1 cellular context compared by ENCODE assay signal in the genomic region with DNA sequence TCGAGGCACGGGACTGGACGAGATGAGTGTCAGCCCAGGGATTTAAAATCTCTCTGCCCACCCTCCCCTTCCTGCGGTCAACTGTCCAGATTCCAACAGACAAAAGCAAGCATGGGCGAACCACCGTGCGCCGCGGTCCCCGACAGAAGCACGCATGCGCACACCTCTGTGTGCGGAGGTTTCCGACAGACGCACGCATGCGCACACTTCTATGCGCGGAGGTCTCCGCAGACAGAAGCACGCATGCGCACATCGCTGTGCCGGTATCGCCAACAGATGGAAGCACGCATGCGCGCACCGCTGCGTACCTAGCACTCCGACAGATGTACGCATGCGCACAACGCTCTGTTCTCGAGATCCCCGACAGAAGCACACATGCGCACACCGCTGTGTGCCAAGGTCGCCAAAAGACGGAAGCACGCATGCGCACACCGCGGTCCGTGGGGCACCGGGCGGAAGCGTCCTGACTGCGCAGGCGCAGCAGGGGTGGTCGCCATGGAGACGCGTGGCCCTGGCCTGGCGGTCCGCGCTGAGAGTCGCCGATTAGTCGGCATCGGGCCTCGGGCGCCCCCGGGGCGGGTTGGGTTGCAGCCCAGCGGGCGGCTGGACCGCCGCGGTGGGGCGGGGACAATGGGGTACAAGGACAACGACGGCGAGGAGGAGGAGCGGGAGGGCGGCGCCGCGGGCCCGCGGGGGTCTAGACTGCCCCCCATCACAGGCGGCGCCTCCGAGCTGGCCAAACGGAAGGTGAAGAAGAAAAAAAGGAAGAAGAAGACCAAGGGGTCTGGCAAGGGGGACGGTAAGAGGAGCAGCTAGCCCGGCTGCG.
A peak's percentile ranks its signal among the peaks of the same experiment; 100 is the strongest.
TF ChIP-seq lines count a peak whose summit lies in the region.

No MANE protein-coding gene starts in this region.

TF ChIP-seq in K562, 482 proteins besides CTCF, POLR2A, EP300 and RAD21 (continued from another document and continues in another):
- TF ChIP-seq, protein P1, sequence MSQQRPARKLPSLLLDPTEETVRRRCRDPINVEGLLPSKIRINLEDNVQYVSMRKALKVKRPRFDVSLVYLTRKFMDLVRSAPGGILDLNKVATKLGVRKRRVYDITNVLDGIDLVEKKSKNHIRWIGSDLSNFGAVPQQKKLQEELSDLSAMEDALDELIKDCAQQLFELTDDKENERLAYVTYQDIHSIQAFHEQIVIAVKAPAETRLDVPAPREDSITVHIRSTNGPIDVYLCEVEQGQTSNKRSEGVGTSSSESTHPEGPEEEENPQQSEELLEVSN (IDR thresholded peaks at IDR 0.05; ENCODE audit: borderline replicate concordance in 1 of 2, extremely low read depth in 1 of 2, insufficient read depth in 1 of 2, insufficient read length in 1 of 2, low read depth in 1 of 2, low read length in 1 of 2, poor library complexity in 1 of 2, severe bottlenecking in 1 of 2): peak in 1 of 2 experiments; percentile 29
- no peak for TF ChIP-seq RBM25 (IDR thresholded peaks at IDR 0.05; ENCODE audit: low read depth, low read length, severe bottlenecking)
- TF ChIP-seq TCF7 (IDR thresholded peaks at IDR 0.05; ENCODE audit: borderline replicate concordance): no peak
- TF ChIP-seq NCOA2 (IDR thresholded peaks at IDR 0.05; ENCODE audit: partially characterized antibody in 2 of 2): no peak
- no peak for TF ChIP-seq HLTF (IDR thresholded peaks at IDR 0.05)
- TF ChIP-seq, protein P2, sequence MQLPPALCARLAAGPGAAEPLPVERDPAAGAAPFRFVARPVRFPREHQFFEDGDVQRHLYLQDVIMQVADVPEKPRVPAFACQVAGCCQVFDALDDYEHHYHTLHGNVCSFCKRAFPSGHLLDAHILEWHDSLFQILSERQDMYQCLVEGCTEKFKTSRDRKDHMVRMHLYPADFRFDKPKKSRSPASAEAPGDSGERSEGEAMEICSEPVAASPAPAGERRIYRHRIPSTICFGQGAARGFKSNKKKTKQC (CRISPR knock-in tag; IDR thresholded peaks at IDR 0.05): no peak
- TF ChIP-seq KLF6 (CRISPR knock-in tag; IDR thresholded peaks at IDR 0.05; ENCODE audit: borderline replicate concordance): no peak
- peak; percentile 59; the same call in 1 of the 2 replicates for TF ChIP-seq ATF7 (IDR thresholded peaks at IDR 0.05)
- TF ChIP-seq, protein P3, sequence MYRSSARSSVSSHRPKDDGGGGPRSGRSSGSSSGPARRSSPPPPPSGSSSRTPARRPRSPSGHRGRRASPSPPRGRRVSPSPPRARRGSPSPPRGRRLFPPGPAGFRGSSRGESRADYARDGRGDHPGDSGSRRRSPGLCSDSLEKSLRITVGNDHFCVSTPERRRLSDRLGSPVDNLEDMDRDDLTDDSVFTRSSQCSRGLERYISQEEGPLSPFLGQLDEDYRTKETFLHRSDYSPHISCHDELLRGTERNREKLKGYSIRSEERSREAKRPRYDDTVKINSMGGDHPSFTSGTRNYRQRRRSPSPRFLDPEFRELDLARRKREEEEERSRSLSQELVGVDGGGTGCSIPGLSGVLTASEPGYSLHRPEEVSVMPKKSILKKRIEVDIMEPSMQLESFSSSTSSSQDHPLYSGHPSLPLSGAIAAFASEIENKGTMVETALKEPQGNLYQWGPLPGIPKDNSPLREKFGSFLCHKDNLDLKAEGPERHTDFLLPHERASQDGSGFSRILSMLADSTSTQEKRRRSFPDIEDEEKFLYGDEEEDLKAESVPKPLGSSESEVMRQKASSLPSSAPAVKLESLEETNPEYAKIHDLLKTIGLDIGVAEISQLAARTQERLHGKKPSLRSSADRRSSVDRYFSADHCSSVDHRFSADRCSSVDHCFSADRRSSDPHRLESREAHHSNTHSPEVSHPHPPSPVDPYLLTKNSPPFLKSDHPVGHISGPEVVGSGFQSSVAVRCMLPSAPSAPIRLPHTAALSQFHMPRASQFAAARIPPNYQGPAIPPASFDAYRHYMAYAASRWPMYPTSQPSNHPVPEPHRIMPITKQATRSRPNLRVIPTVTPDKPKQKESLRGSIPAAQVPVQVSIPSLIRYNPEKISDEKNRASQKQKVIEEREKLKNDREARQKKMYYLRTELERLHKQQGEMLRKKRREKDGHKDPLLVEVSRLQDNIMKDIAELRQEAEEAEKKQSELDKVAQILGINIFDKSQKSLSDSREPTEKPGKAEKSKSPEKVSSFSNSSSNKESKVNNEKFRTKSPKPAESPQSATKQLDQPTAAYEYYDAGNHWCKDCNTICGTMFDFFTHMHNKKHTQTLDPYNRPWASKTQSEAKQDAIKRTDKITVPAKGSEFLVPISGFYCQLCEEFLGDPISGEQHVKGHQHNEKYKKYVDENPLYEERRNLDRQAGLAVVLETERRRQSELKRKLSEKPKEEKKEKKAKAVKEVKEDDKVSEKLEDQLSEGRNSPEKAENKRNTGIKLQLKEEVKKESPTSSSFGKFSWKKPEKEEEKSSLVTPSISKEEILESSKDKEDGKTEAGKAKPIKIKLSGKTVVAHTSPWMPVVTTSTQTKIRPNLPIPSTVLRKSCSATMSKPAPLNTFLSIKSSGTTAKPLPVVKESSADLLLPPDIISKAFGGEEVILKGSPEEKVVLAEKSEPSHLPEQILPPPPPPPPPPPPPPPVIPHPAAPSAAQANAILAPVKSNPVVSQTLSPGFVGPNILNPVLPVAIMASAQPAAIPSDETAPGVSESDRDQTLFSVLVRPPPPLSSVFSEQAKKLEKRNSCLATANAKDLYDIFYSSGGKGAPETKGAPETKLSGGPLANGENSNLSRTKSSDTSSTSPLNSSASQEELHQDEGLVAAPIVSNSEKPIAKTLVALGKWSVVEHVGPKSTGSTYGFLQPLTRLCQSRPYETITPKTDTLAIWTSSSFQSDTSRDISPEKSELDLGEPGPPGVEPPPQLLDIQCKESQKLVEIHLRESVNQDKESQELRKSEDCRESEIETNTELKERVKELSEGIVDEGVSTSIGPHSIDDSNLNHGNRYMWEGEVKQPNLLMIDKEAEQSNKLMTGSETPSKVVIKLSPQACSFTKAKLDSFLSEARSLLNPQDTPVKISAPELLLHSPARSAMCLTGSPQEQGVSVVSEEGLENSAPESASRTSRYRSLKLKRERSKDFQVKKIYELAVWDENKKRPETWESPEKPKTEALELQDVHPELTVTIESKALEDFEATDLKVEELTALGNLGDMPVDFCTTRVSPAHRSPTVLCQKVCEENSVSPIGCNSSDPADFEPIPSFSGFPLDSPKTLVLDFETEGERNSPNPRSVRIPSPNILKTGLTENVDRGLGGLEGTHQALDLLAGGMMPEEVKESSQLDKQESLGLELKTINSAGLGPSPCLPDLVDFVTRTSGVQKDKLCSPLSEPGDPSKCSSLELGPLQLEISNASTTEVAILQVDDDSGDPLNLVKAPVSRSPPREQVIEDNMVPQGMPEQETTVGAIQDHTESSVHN (IDR thresholded peaks at IDR 0.05; ENCODE audit: borderline replicate concordance in 1 of 2, low read depth in 1 of 2): no peak
- no peak for TF ChIP-seq PTBP1 (IDR thresholded peaks at IDR 0.05; ENCODE audit: low read depth, low read length)
- TF ChIP-seq CBFA2T3 (IDR thresholded peaks at IDR 0.05): no peak
- TF ChIP-seq, protein P4, sequence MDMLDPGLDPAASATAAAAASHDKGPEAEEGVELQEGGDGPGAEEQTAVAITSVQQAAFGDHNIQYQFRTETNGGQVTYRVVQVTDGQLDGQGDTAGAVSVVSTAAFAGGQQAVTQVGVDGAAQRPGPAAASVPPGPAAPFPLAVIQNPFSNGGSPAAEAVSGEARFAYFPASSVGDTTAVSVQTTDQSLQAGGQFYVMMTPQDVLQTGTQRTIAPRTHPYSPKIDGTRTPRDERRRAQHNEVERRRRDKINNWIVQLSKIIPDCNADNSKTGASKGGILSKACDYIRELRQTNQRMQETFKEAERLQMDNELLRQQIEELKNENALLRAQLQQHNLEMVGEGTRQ (CRISPR knock-in tag; IDR thresholded peaks at IDR 0.05): no peak
- no peak for TF ChIP-seq NR3C1 (CRISPR knock-in tag; IDR thresholded peaks at IDR 0.05)
- no peak for TF ChIP-seq ZKSCAN3 (CRISPR knock-in tag; IDR thresholded peaks at IDR 0.05)
- no peak for TF ChIP-seq ADNP (tag; IDR thresholded peaks at IDR 0.05)
- TF ChIP-seq NFRKB (IDR thresholded peaks at IDR 0.05; ENCODE audit: low read depth): no peak
- 0 out of 2 replicates have a peak, but pooled peaks have one; percentile 56 for TF ChIP-seq PHF21A (IDR thresholded peaks at IDR 0.05; ENCODE audit: borderline replicate concordance, low read depth)
- no peak for TF ChIP-seq SNRNP70 (optimal IDR thresholded peaks at IDR 0.05; ENCODE audit: low read depth, low read length)
- TF ChIP-seq, protein P5, sequence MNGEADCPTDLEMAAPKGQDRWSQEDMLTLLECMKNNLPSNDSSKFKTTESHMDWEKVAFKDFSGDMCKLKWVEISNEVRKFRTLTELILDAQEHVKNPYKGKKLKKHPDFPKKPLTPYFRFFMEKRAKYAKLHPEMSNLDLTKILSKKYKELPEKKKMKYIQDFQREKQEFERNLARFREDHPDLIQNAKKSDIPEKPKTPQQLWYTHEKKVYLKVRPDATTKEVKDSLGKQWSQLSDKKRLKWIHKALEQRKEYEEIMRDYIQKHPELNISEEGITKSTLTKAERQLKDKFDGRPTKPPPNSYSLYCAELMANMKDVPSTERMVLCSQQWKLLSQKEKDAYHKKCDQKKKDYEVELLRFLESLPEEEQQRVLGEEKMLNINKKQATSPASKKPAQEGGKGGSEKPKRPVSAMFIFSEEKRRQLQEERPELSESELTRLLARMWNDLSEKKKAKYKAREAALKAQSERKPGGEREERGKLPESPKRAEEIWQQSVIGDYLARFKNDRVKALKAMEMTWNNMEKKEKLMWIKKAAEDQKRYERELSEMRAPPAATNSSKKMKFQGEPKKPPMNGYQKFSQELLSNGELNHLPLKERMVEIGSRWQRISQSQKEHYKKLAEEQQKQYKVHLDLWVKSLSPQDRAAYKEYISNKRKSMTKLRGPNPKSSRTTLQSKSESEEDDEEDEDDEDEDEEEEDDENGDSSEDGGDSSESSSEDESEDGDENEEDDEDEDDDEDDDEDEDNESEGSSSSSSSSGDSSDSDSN (IDR thresholded peaks at IDR 0.05; ENCODE audit: borderline replicate concordance in 1 of 2, low read depth in 2 of 2, low read length in 2 of 2): no peak
- no peak for TF ChIP-seq SOX6 (IDR thresholded peaks at IDR 0.05)
- TF ChIP-seq, protein P6, sequence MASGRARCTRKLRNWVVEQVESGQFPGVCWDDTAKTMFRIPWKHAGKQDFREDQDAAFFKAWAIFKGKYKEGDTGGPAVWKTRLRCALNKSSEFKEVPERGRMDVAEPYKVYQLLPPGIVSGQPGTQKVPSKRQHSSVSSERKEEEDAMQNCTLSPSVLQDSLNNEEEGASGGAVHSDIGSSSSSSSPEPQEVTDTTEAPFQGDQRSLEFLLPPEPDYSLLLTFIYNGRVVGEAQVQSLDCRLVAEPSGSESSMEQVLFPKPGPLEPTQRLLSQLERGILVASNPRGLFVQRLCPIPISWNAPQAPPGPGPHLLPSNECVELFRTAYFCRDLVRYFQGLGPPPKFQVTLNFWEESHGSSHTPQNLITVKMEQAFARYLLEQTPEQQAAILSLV (tag; IDR thresholded peaks at IDR 0.05): no peak
- no peak for TF ChIP-seq HSF4 (CRISPR knock-in tag; IDR thresholded peaks at IDR 0.05; ENCODE audit: borderline replicate concordance)
- TF ChIP-seq, protein P7, sequence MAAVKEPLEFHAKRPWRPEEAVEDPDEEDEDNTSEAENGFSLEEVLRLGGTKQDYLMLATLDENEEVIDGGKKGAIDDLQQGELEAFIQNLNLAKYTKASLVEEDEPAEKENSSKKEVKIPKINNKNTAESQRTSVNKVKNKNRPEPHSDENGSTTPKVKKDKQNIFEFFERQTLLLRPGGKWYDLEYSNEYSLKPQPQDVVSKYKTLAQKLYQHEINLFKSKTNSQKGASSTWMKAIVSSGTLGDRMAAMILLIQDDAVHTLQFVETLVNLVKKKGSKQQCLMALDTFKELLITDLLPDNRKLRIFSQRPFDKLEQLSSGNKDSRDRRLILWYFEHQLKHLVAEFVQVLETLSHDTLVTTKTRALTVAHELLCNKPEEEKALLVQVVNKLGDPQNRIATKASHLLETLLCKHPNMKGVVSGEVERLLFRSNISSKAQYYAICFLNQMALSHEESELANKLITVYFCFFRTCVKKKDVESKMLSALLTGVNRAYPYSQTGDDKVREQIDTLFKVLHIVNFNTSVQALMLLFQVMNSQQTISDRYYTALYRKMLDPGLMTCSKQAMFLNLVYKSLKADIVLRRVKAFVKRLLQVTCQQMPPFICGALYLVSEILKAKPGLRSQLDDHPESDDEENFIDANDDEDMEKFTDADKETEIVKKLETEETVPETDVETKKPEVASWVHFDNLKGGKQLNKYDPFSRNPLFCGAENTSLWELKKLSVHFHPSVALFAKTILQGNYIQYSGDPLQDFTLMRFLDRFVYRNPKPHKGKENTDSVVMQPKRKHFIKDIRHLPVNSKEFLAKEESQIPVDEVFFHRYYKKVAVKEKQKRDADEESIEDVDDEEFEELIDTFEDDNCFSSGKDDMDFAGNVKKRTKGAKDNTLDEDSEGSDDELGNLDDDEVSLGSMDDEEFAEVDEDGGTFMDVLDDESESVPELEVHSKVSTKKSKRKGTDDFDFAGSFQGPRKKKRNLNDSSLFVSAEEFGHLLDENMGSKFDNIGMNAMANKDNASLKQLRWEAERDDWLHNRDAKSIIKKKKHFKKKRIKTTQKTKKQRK (IDR thresholded peaks at IDR 0.05; ENCODE audit: borderline replicate concordance, low read depth, low read length): no peak
- no peak for TF ChIP-seq DPF2 (IDR thresholded peaks at IDR 0.05)
- TF ChIP-seq, protein P8, sequence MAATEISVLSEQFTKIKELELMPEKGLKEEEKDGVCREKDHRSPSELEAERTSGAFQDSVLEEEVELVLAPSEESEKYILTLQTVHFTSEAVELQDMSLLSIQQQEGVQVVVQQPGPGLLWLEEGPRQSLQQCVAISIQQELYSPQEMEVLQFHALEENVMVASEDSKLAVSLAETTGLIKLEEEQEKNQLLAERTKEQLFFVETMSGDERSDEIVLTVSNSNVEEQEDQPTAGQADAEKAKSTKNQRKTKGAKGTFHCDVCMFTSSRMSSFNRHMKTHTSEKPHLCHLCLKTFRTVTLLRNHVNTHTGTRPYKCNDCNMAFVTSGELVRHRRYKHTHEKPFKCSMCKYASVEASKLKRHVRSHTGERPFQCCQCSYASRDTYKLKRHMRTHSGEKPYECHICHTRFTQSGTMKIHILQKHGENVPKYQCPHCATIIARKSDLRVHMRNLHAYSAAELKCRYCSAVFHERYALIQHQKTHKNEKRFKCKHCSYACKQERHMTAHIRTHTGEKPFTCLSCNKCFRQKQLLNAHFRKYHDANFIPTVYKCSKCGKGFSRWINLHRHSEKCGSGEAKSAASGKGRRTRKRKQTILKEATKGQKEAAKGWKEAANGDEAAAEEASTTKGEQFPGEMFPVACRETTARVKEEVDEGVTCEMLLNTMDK (IDR thresholded peaks at IDR 0.05; ENCODE audit: borderline replicate concordance, insufficient read depth, low read depth, low read length, poor library complexity, severe bottlenecking): no peak
- no peak for TF ChIP-seq ZFPM2 (CRISPR knock-in tag; IDR thresholded peaks at IDR 0.05)
- no peak for TF ChIP-seq ZKSCAN8 (CRISPR knock-in tag; IDR thresholded peaks at IDR 0.05)
- TF ChIP-seq NELFE (IDR thresholded peaks at IDR 0.05; ENCODE audit: insufficient read depth, insufficient read length): no peak
- TF ChIP-seq GTF2F1 (IDR thresholded peaks at IDR 0.05; ENCODE audit: low read depth, low read length): no peak
